Comparison of ENCODE assay signal across 2 cellular contexts in the genomic region with DNA sequence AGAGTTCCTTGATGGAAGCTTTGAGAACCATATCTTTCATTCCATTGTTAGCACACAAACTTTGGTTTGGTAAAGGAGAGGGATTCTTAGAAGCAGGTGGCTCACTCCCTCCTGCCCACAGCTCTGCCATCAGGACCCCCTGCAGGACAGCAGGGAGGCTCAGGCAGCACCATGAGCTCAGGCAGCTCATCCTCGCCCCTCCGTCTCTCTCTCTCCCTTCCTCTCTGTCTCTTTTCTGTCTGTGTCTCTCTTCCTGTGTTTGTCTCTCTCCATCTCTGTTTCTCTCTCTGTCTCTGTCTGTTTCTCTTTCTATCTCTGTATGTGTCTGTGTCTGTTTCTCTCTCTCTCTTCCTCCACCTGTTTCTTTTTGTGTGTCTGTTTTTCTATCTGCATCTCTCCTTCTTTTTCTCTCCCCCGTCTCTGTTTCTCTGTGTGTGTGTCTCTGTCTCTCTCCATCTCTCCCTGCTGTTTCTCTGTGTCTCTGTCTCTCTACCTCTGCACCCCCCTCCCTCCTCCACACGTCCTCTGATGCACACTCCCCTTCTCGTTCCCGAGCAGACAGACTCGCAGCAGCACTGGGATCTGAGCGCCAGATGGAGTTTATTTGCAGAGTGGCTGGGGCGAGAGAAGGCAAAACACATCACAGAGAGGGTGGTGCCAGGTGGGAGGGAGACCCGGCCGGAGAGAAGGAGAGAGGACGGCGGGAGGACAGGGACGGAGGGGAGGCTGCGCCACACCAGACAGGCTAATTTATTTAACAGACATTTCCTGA.
A peak's percentile ranks its signal among the peaks of the same experiment; 100 is the strongest.
TF ChIP-seq lines count a peak whose summit lies in the region.

No MANE protein-coding gene starts in this region.

TF ChIP-seq in SK-N-SH, 30 proteins besides CTCF, POLR2A, EP300 and RAD21 (continued from another document):
- peak; percentile 41; the same call in 1 of the 2 replicates for TF ChIP-seq RCOR1 (IDR thresholded peaks at IDR 0.05; ENCODE audit: low read length)

TF ChIP-seq in neural cell, 6 proteins besides CTCF, POLR2A, EP300 and RAD21 (continued from another document):
- TF ChIP-seq, protein P1, sequence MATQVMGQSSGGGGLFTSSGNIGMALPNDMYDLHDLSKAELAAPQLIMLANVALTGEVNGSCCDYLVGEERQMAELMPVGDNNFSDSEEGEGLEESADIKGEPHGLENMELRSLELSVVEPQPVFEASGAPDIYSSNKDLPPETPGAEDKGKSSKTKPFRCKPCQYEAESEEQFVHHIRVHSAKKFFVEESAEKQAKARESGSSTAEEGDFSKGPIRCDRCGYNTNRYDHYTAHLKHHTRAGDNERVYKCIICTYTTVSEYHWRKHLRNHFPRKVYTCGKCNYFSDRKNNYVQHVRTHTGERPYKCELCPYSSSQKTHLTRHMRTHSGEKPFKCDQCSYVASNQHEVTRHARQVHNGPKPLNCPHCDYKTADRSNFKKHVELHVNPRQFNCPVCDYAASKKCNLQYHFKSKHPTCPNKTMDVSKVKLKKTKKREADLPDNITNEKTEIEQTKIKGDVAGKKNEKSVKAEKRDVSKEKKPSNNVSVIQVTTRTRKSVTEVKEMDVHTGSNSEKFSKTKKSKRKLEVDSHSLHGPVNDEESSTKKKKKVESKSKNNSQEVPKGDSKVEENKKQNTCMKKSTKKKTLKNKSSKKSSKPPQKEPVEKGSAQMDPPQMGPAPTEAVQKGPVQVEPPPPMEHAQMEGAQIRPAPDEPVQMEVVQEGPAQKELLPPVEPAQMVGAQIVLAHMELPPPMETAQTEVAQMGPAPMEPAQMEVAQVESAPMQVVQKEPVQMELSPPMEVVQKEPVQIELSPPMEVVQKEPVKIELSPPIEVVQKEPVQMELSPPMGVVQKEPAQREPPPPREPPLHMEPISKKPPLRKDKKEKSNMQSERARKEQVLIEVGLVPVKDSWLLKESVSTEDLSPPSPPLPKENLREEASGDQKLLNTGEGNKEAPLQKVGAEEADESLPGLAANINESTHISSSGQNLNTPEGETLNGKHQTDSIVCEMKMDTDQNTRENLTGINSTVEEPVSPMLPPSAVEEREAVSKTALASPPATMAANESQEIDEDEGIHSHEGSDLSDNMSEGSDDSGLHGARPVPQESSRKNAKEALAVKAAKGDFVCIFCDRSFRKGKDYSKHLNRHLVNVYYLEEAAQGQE (IDR thresholded peaks at IDR 0.05; ENCODE audit: borderline replicate concordance), result no peak
- TF ChIP-seq MXI1 (conservative IDR thresholded peaks at IDR 0.05; ENCODE audit: poor library complexity, severe bottlenecking), result no peak
- TF ChIP-seq TAF1 (IDR thresholded peaks at IDR 0.05; ENCODE audit: low read depth), result no peak
